26 cellular contexts compared by ENCODE assay signal in the genomic region with DNA sequence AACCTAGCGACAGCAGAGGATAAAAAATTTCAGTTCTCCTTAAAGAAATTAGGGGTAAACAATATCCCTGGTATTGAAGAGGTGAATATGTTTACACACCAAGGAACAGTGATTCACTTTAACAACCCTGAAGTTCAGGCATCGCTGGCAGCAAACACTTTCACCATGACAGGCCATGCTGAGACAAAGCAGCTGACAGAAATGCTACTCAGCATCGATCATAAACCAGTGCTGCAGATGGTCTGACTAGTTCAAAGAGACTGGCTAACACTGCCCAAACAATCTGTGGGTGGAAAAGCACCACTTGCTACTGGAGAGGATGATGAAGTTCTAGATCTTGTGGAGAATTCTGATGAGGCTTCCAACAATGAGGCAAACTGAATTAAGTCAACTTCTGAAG. TPM values are rescaled to one million over a fixed set of nuclear protein-coding genes. Genes with fewer than 3 reads are reported as not detected.
"Had no signal": no experiment of that assay in that cellular context is flagged by ENCODE, and none has a peak within 500 bp of the region (broad histone marks: within the 10 kb centered on the region; RNA-seq: fewer than 3 reads in every experiment).

No MANE protein-coding gene starts in this region.

- H3K79me2 ChIP-seq: parathyroid adenoma had no signal

- H3K9me3 Mint-ChIP-seq: activated naive CD4-positive, alpha-beta T cell treated with anti-CD3 and anti-CD28 coated beads, Interleukin-2, amount 50 U/mL, for 24 hours had no signal

- ATAC-seq: body of pancreas, gastroesophageal sphincter, left lung, right cardiac atrium, T-cell had no signal

- H3K4me1 Mint-ChIP-seq: activated naive CD4-positive, alpha-beta T cell treated with anti-CD3 and anti-CD28 coated beads, Interleukin-2, amount 50 U/mL, for 24 hours; nephron; T-cell had no signal

- DNase-seq: activated CD4-positive, alpha-beta T cell treated with anti-CD3 and anti-CD28 coated beads for 1 hour; activated gamma-delta T cell treated with Interleukin-2 at 50 U/mL for 16 hours; activated T-cell treated with anti-CD3 and anti-CD28 coated beads, Interleukin-2, amount 50 U/mL, for 1 hour; anterior cingulate cortex; body of pancreas; head of caudate nucleus; left lung; right cardiac atrium; stimulated activated naive B cell treated with anti-CD40 and anti-IgM and Interleukin-4, amounts not matched to agents 10 μg/mL and 1 μg/mL and 100 μg/mL, for 72 hours; T-cell; transverse colon had no signal

- H3K27me3 ChIP-seq: body of pancreas, gastroesophageal sphincter, left lung, transverse colon had no signal

- H3K9ac ChIP-seq: parathyroid adenoma had no signal

- H3K4me3 Mint-ChIP-seq: activated naive CD4-positive, alpha-beta T cell treated with anti-CD3 and anti-CD28 coated beads, Interleukin-2, amount 50 U/mL, for 24 hours; mesothelial cell of epicardium; nephron; stimulated activated naive B cell treated with anti-CD40 and anti-IgM and Interleukin-4, amounts not matched to agents 10 μg/mL and 1 μg/mL and 100 μg/mL, for 72 hours; T-cell; T-helper 2 cell treated with Interferon-gamma antibody and Interleukin-4, amounts not matched to agents 5 μg/mL and 100 μg/mL, for 36 hours had no signal

- H3K4me1 ChIP-seq: body of pancreas, gastroesophageal sphincter, left lung, parathyroid adenoma, transverse colon had no signal

- FAIRE-seq: keratinocyte, TTC549, urothelium cell line had no signal

- H3K36me3 ChIP-seq: gastroesophageal sphincter, left lung, transverse colon had no signal

- H3K27ac Mint-ChIP-seq: activated naive CD4-positive, alpha-beta T cell treated with anti-CD3 and anti-CD28 coated beads, Interleukin-2, amount 50 U/mL, for 24 hours; mesothelial cell of epicardium; nephron; stimulated activated naive B cell treated with anti-CD40 and anti-IgM and Interleukin-4, amounts not matched to agents 10 μg/mL and 1 μg/mL and 100 μg/mL, for 72 hours; T-cell; T-helper 2 cell treated with Interferon-gamma antibody and Interleukin-4, amounts not matched to agents 5 μg/mL and 100 μg/mL, for 36 hours had no signal

- H2AFZ ChIP-seq: parathyroid adenoma had no signal

- H3K9me3 ChIP-seq: body of pancreas, transverse colon had no signal

- H3K36me3 Mint-ChIP-seq: activated naive CD4-positive, alpha-beta T cell treated with anti-CD3 and anti-CD28 coated beads, Interleukin-2, amount 50 U/mL, for 24 hours; mesothelial cell of epicardium; stimulated activated naive B cell treated with anti-CD40 and anti-IgM and Interleukin-4, amounts not matched to agents 10 μg/mL and 1 μg/mL and 100 μg/mL, for 72 hours; T-cell had no signal

- H3K27ac ChIP-seq: body of pancreas, gastroesophageal sphincter, left lung, parathyroid adenoma, transverse colon had no signal

- H3K4me3 ChIP-seq: body of pancreas, gastroesophageal sphincter, left lung, lung, transverse colon had no signal

RNA-seq across cellular contexts. Expression of a gene that starts 19.9 kb away (rescaled TPM):
- total RNA-seq: body of pancreas, cardiac septum, chondrocyte, gastroesophageal sphincter, lung, mesothelial cell of epicardium, pulmonary artery endothelial cell, right cardiac atrium, skeletal muscle tissue, T-cell had no signal
- polyA plus RNA-seq: esophagus, keratinocyte, right cardiac atrium had no signal
